9 cellular contexts compared by ENCODE assay signal in genomic region chr20:20003088-20003954, GRCh38. TPM values are rescaled to one million over a fixed set of nuclear protein-coding genes. Genes with fewer than 3 reads are reported as not detected.
A peak's percentile ranks its signal among the peaks of the same experiment; 100 is the strongest.
DNase-seq lines count a peak whose midpoint lies in the region; ATAC-seq and TF ChIP-seq lines count a peak whose summit lies in the region.
"Had no signal": no experiment of that assay in that cellular context is flagged by ENCODE, and none has a peak within 500 bp of the region (broad histone marks: within the 10 kb centered on the region; RNA-seq: fewer than 3 reads in every experiment).

No MANE protein-coding gene starts in this region.

- ATAC-seq in GM21390 (IDR thresholded peaks at IDR 0.05; ENCODE audit: unreplicated experiment): no peak

- TF ChIP-seq CTCF in breast epithelium (IDR thresholded peaks at IDR 0.05) (no peak), MCF 10A (IDR thresholded peaks at IDR 0.05; ENCODE audit: unreplicated experiment) (no peak), liver (IDR thresholded peaks at IDR 0.05; ENCODE audit: low read depth, low read length, missing input control) (no peak)

- POLR2A ChIA-PET in MCF 10A (lab: Yijun Ruan, JAX): interaction anchor here (0.6 to 1.8 kb wide), 9 partner anchors 9 to 349 kb away, joined by 3 to 9 read pairs (median 3); partner anchors contain the start of gene NAA20

- peak overlapping the region; percentile 84 for H3K9ac ChIP-seq in adipocyte (ENCODE audit: low read length)
- peak overlapping the region in 1 of 2 donors; percentile 1 for H3K9ac ChIP-seq in liver (ENCODE audit: low read depth in 1 of 2, low read length in 2 of 2)

- intact Hi-C loops in breast epithelium (cut with DNase I; ENCODE audit: low total_unique reads) (loop anchor here (10.0 kb wide), 1 partner anchor 109 kb away; no protein-coding TSS in a partner anchor), MCF 10A (cut with micrococcal nuclease) (no loop called here)

- no peaks in the 10 kb centered on the region for H3K9me3 ChIP-seq in breast epithelium
- no peaks in the 10 kb centered on the region for H3K9me3 ChIP-seq in adipocyte (ENCODE audit: control insufficient read depth, low read length)
- H3K9me3 ChIP-seq in liver (ENCODE audit: control insufficient read depth in 4 of 4, low read length in 3 of 4): no peaks in the 10 kb centered on the region

- no peak for TF ChIP-seq POLR2A in breast epithelium (IDR thresholded peaks at IDR 0.05)

- H3K27me3 ChIP-seq in breast epithelium: no peaks in the 10 kb centered on the region
- H3K27me3 ChIP-seq in adipocyte (replicated peaks; ENCODE audit: control insufficient read depth, insufficient read depth, low read length): no peaks in the 10 kb centered on the region
- H3K27me3 ChIP-seq in liver (ENCODE audit: control insufficient read depth in 4 of 4, insufficient read depth in 4 of 4, low read length in 3 of 4): no peaks in the 10 kb centered on the region

- peaks cover 67% of the 10 kb centered on the region for H3K36me3 Mint-ChIP-seq in MCF 10A (ENCODE audit: insufficient read depth, unreplicated experiment)

- H3K4me3 ChIP-seq in breast epithelium (peak overlapping the region; percentile 9 to 45 (median 35)), adipocyte (ENCODE audit: low read length) (peak overlapping the region; percentile 78), liver (ENCODE audit: low read depth in 1 of 3, low read length in 3 of 3) (no peak overlapping the region)

- H3K4me3 Mint-ChIP-seq in MCF 10A (ENCODE audit: unreplicated experiment): no peak overlapping the region

- DNase-seq in breast epithelium (ENCODE audit: low spot score in 2 of 2) (peak in 1 of 2 donors; percentile 83), MCF 10A (ENCODE audit: unreplicated experiment) (no peak), adipocyte (ENCODE audit: low read depth) (no peak), superior temporal gyrus (ENCODE audit: extremely low spot score) (peak; percentile 73), NCI-H2107 treated with DMSO at 0.1 percent for 48 hours (lab: John Stamatoyannopoulos, UW; ENCODE audit: unreplicated experiment) (no peak)
- DNase-seq in activated CD8-positive, alpha-beta memory T cell treated with anti-CD3 and anti-CD28 coated beads, Interleukin-2, amount 50 U/mL, for 4 hours: no peak

- TF ChIP-seq RAD21 in liver (IDR thresholded peaks at IDR 0.05): no peak

- WGBS in liver: 47% methylated on average over 23 of the region's 23 CpGs

- no peak overlapping the region for H3K27ac Mint-ChIP-seq in MCF 10A (ENCODE audit: low read depth, unreplicated experiment)

- CTCF ChIA-PET in MCF 10A (lab: Yijun Ruan, JAX): interaction anchor here (0.5 to 1.1 kb wide), 6 partner anchors 13 to 1387 kb away, joined by 3 to 8 read pairs (median 4); no protein-coding TSS in a partner anchor

- H3K9me3 Mint-ChIP-seq in MCF 10A (ENCODE audit: unreplicated experiment): no peaks in the 10 kb centered on the region

- no peaks in the 10 kb centered on the region for H3K27me3 Mint-ChIP-seq in MCF 10A (ENCODE audit: insufficient read depth, unreplicated experiment)

- H3K27ac ChIP-seq in breast epithelium (peak overlapping the region; percentile 83 to 87), liver (ENCODE audit: low read depth in 1 of 2, low read length in 2 of 2) (peak overlapping the region; percentile 9 to 58)

- H3K36me3 ChIP-seq in breast epithelium (peaks cover 5% of the 10 kb centered on the region), adipocyte (ENCODE audit: control insufficient read depth, insufficient read depth, low read length, severe bottlenecking) (peaks cover 29% of the 10 kb centered on the region), liver (ENCODE audit: control insufficient read depth in 4 of 4, insufficient read depth in 3 of 4, low read depth in 1 of 4, low read length in 3 of 4) (no peaks in the 10 kb centered on the region)

- peaks cover 6% of the 10 kb centered on the region for H3K4me1 Mint-ChIP-seq in MCF 10A (ENCODE audit: insufficient read depth, unreplicated experiment)

- H3K4me1 ChIP-seq in breast epithelium (no peaks in the 10 kb centered on the region), adipocyte (ENCODE audit: control insufficient read depth, insufficient read depth, low read length) (peaks cover 45% of the 10 kb centered on the region), liver (ENCODE audit: control insufficient read depth in 4 of 4, insufficient read depth in 4 of 4, low read length in 3 of 4) (peaks cover 9 to 35% (median 27%) of the 10 kb centered on the region in 4 donors)

- no TSS peak for BruUV-seq in MCF 10A (replicated peaks; lab: Mats Ljungman, UMichigan)

TF ChIP-seq in liver, 16 proteins besides CTCF, POLR2A, EP300 and RAD21:
- TF ChIP-seq HNF4G (IDR thresholded peaks at IDR 0.05): no peak
- no peak for TF ChIP-seq NR2F2 (IDR thresholded peaks at IDR 0.05)
- TF ChIP-seq JUND (IDR thresholded peaks at IDR 0.05): no peak
- no peak for TF ChIP-seq FOXA1 (IDR thresholded peaks at IDR 0.05)
- TF ChIP-seq ZBTB33 (IDR thresholded peaks at IDR 0.05): no peak
- no peak for TF ChIP-seq TAF1 (conservative IDR thresholded peaks at IDR 0.05)
- TF ChIP-seq HNF4A (conservative IDR thresholded peaks at IDR 0.05): no peak
- no peak for TF ChIP-seq SP1 (IDR thresholded peaks at IDR 0.05)

RNA-seq across cellular contexts. Expression of gene NAA20, which starts 13.8 kb away (rescaled TPM):
- total RNA-seq in breast epithelium (10 to 100 TPM; 32.6 to 47.2 (median 44.5) TPM), MCF 10A (2022) (109 and 126 TPM in 2 replicates), liver (10 to 100 TPM; 26.8 to 28.4 TPM)
- 10 to 100 TPM; 50.1 to 75.6 TPM for polyA plus RNA-seq in liver

RNA-seq across cellular contexts. Expression of gene CRNKL1, which starts 48.9 kb away (rescaled TPM):
- total RNA-seq in breast epithelium (10 to 100 TPM; 18.9 to 41.6 (median 24.6) TPM), MCF 10A (2022) (19.4 and 20.1 TPM in 2 replicates), liver (10 to 100 TPM; 10.3 to 16.2 TPM)
- 1 to 10 TPM; 5.0 to 5.6 TPM for polyA plus RNA-seq in liver

RNA-seq across cellular contexts. Expression of gene CFAP61, which starts 49.0 kb away (rescaled TPM):
- 1 to 10 TPM in 1 of 3 donors, under 1 TPM in 2; 0.33 to 2.4 (median 0.59) TPM for total RNA-seq in breast epithelium
- 1.4 and 1.5 TPM in 2 replicates for total RNA-seq in MCF 10A (2022)
- under 1 TPM in 1 of 2 donors, not detected in 1; 0.05 TPM for total RNA-seq in liver
- polyA plus RNA-seq in liver: not detected
- total RNA-seq: T-helper 2 cell treated with Interferon-gamma antibody and Interleukin-4, amounts not matched to agents 100 ng/mL and 5 ng/mL, for 36 hours had no signal

Comparison
In these comparisons a context has a peak if more than half of its experiments do, and no peak if none do; other contexts are left out.
1. H3K4me3 ChIP-seq: peak in breast epithelium (3 of 3) and adipocyte (single experiment); none in liver (0 of 3).